In genomic region chr10:77378950-77379349, GRCh38 we compare ENCODE assay signal across 28 cellular contexts.
A peak's percentile ranks its signal among the peaks of the same experiment; 100 is the strongest.
DNase-seq lines count a peak whose midpoint lies in the region; ATAC-seq, FAIRE-seq and TF ChIP-seq lines count a peak whose summit lies in the region.
"Had no signal": no experiment of that assay in that cellular context is flagged by ENCODE, and none has a peak within 500 bp of the region (broad histone marks: within the 10 kb centered on the region; RNA-seq: fewer than 3 reads in every experiment).

No MANE protein-coding gene starts in this region.

- H3K27ac ChIP-seq in pancreas = peak overlapping the region in 2 of 4 donors; percentile 46 to 61
- H3K27ac ChIP-seq: BLaER1 had no signal

- H3K4me3 Mint-ChIP-seq in activated naive CD4-positive, alpha-beta T cell treated with anti-CD3 and anti-CD28 coated beads, Interleukin-2, amount 10 ng/mL, durations not matched to agents 7 days and 5 days = no peak overlapping the region
- H3K4me3 Mint-ChIP-seq: CD4-positive, CD25-positive, alpha-beta regulatory T cell; CD8-positive, alpha-beta memory T cell had no signal

- peak; percentile 38 to 65 (median 53) for ATAC-seq in pancreas
- ATAC-seq: GM12878 had no signal

- H3K4me1 ChIP-seq in pancreas = peaks cover 27 to 33% (median 29%) of the 10 kb centered on the region in 3 donors
- H3K4me1 ChIP-seq: BE2C had no signal

- no peaks in the 10 kb centered on the region for H3K36me3 ChIP-seq in pancreas
- H3K36me3 ChIP-seq: BE2C, BLaER1 had no signal

- 36 to 42% methylated on average over 3 of the region's 3 CpGs for WGBS in pancreas, 2 donors

- no peaks in the 10 kb centered on the region for H3K4me1 Mint-ChIP-seq in activated naive CD4-positive, alpha-beta T cell treated with anti-CD3 and anti-CD28 coated beads, Interleukin-2, amount 10 ng/mL, durations not matched to agents 7 days and 5 days
- H3K4me1 Mint-ChIP-seq: CD4-positive, alpha-beta memory T cell; CD4-positive, CD25-positive, alpha-beta regulatory T cell; CD8-positive, alpha-beta memory T cell had no signal

- no peak overlapping the region for H3K4me3 ChIP-seq in pancreas
- H3K4me3 ChIP-seq: BLaER1, GM12878 had no signal

- H3K9me3 ChIP-seq in pancreas = no peaks in the 10 kb centered on the region
- H3K9me3 ChIP-seq: BE2C, BLaER1 had no signal

- H3K27ac Mint-ChIP-seq in activated naive CD4-positive, alpha-beta T cell treated with anti-CD3 and anti-CD28 coated beads, Interleukin-2, amount 10 ng/mL, durations not matched to agents 7 days and 5 days = no peak overlapping the region
- H3K27ac Mint-ChIP-seq: CD14-positive monocyte; CD4-positive, CD25-positive, alpha-beta regulatory T cell; CD8-positive, alpha-beta memory T cell had no signal

- intact Hi-C loops in pancreas (cut with DNase I) = no loop called here

- no peaks in the 10 kb centered on the region for H3K36me3 Mint-ChIP-seq in activated naive CD4-positive, alpha-beta T cell treated with anti-CD3 and anti-CD28 coated beads, Interleukin-2, amount 10 ng/mL, durations not matched to agents 7 days and 5 days
- H3K36me3 Mint-ChIP-seq: CD14-positive monocyte; CD4-positive, alpha-beta memory T cell; CD4-positive, CD25-positive, alpha-beta regulatory T cell; CD8-positive, alpha-beta memory T cell had no signal

- DNase-seq in kidney tubule cell (ENCODE audit: low spot score) (peak; percentile 26), pancreas (no peak), SW 1271 (lab: John Stamatoyannopoulos, UW) (no peak), HT-29 (ENCODE audit: low spot score) (no peak)
- DNase-seq in activated naive CD4-positive, alpha-beta T cell treated with anti-CD3 and anti-CD28 coated beads, Interleukin-2, amount 10 ng/mL, durations not matched to agents 7 days and 5 days = no peak
- DNase-seq: 8988T; ACHN; BE2C; C1 segment of cervical spinal cord; CD4-positive, alpha-beta memory T cell; CD4-positive, CD25-positive, alpha-beta regulatory T cell; CD8-positive, alpha-beta memory T cell; COR-L47; DMS 273 treated with DMSO at 0.1 percent for 48 hours; DMS153; DMS53; DMS79; DND-41; EL; GDM1 had no signal

- TF ChIP-seq CTCF in pancreas (IDR thresholded peaks at IDR 0.05) = no peak

- CTCF ChIA-PET in activated naive CD4-positive, alpha-beta T cell treated with anti-CD3 and anti-CD28 coated beads, Interleukin-2, amount 10 ng/mL, durations not matched to agents 7 days and 5 days (lab: Charles Lee) = no interaction called here

- H3K27me3 ChIP-seq in pancreas = no peaks in the 10 kb centered on the region
- H3K27me3 ChIP-seq: BE2C, BLaER1 had no signal

- FAIRE-seq in islet of Langerhans (lab: Jason Lieb, UNC) = peak; percentile 33
- FAIRE-seq in pancreas (lab: Jason Lieb, UNC) = no peak
- FAIRE-seq: A204.1, GM12878, GM12892, GM18507, GM19239 had no signal

- H3K9me3 Mint-ChIP-seq in activated naive CD4-positive, alpha-beta T cell treated with anti-CD3 and anti-CD28 coated beads, Interleukin-2, amount 10 ng/mL, durations not matched to agents 7 days and 5 days = no peaks in the 10 kb centered on the region
- H3K9me3 Mint-ChIP-seq: CD8-positive, alpha-beta memory T cell had no signal

- H3K27me3 Mint-ChIP-seq in activated naive CD4-positive, alpha-beta T cell treated with anti-CD3 and anti-CD28 coated beads, Interleukin-2, amount 10 ng/mL, durations not matched to agents 7 days and 5 days = peaks cover 3% of the 10 kb centered on the region
- H3K27me3 Mint-ChIP-seq: CD4-positive, CD25-positive, alpha-beta regulatory T cell had no signal
